In the genomic region with DNA sequence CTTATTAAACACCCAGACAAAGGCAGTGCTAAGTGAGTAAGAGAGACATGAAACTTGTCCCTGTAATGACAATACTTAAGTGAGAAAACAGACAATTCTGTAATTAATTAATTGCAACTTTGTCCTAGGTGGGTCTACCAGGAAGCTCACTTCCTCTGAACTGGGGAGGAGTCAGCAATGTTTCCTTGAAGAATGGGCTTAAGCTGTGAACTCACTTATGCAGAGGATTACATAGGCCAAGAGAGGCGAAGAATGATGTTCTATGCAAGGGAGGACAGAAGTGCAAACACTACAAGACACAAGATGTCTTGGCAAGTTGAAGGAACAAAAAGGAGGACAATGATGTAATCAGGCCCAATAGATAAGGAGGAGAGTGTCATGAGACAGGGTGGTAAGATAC, we compare ENCODE assay signal across 26 cellular contexts.
DNase-seq lines count a peak whose midpoint lies in the region; ATAC-seq and TF ChIP-seq lines count a peak whose summit lies in the region.
"Had no signal": no experiment of that assay in that cellular context is flagged by ENCODE, and none has a peak within 500 bp of the region (broad histone marks: within the 10 kb centered on the region; RNA-seq: fewer than 3 reads in every experiment).

No MANE protein-coding gene starts in this region.

- peaks cover 8% of the 10 kb centered on the region for H3K36me3 Mint-ChIP-seq in osteocyte (ENCODE audit: unreplicated experiment)
- H3K36me3 Mint-ChIP-seq in CD4-positive, alpha-beta memory T cell: no peaks in the 10 kb centered on the region
- H3K36me3 Mint-ChIP-seq: CD14-positive monocyte had no signal

- ATAC-seq in Right ventricle myocardium superior (ENCODE audit: poor library complexity) (peak; percentile 51), left cardiac atrium (no peak), psoas muscle (no peak)
- ATAC-seq: PC-3 had no signal

- H3K4me1 ChIP-seq in psoas muscle: no peaks in the 10 kb centered on the region
- peaks cover 15% of the 10 kb centered on the region for H3K4me1 ChIP-seq in HAP-1
- H3K4me1 ChIP-seq in CD4-positive, alpha-beta memory T cell (ENCODE audit: insufficient read depth, low read length): no peaks in the 10 kb centered on the region
- H3K4me1 ChIP-seq: BE2C, SJSA1 had no signal

- no peaks in the 10 kb centered on the region for H3K27me3 ChIP-seq in psoas muscle (ENCODE audit: insufficient read depth in 3 of 3, low read length in 2 of 3)
- no peaks in the 10 kb centered on the region; the same call in 1 of the 2 replicates for H3K27me3 ChIP-seq in HAP-1 (ENCODE audit: low read depth)
- no peaks in the 10 kb centered on the region for H3K27me3 ChIP-seq in CD4-positive, alpha-beta memory T cell (ENCODE audit: insufficient read depth, low read length)
- H3K27me3 ChIP-seq: BE2C, MG63, SJSA1 had no signal

- intact Hi-C loops in Right ventricle myocardium superior (cut with DNase I): no loop called here
- intact Hi-C loops in left cardiac atrium (cut with DNase I): no loop called here
- intact Hi-C loops in psoas muscle (cut with DNase I): no loop called here
- intact Hi-C loops in CD4-positive, alpha-beta memory T cell (cut with micrococcal nuclease): no loop called here

- peak overlapping the region; percentile 64 for H3K27ac Mint-ChIP-seq in osteocyte (ENCODE audit: unreplicated experiment)
- no peak overlapping the region for H3K27ac Mint-ChIP-seq in CD4-positive, alpha-beta memory T cell
- H3K27ac Mint-ChIP-seq: CD14-positive monocyte had no signal

- in situ Hi-C loops in HAP-1 (cut with MboI; ENCODE audit: low sequenced_read_pairs): no loop called here

- POLR2A ChIA-PET in CD4-positive, alpha-beta memory T cell (lab: Charles Lee; ENCODE audit: partially characterized antibody): no interaction called here

- no peak for DNase-seq in Right ventricle myocardium superior
- DNase-seq in left cardiac atrium: no peak
- peak; percentile 46 for DNase-seq in kidney tubule cell (ENCODE audit: low spot score)
- no peak for DNase-seq in osteocyte (ENCODE audit: extremely low spot score, unreplicated experiment)
- no peak for DNase-seq in psoas muscle
- no peak for DNase-seq in NCI-H82 treated with DMSO at 0.1 percent for 48 hours (lab: John Stamatoyannopoulos, UW; ENCODE audit: unreplicated experiment)
- no peak for DNase-seq in HAP-1 (ENCODE audit: low spot score in 2 of 2)
- DNase-seq in CD4-positive, alpha-beta memory T cell: no peak
- DNase-seq: 8988T; ACHN; BE2C; Calu3; DND-41; KBM-7; MG63; NCI-H1105 treated with DMSO at 0.1 percent for 48 hours; NCI-H146; NCI-H1930; NCI-H2107; NCI-H446; NCI-H524 treated with DMSO at 0.1 percent for 48 hours; NCI-H774; NK-92 treated with Interleukin-12 subunit alpha and Interleukin-12 subunit beta, amount 100 ng/mL, for 24 hours; PC-3 had no signal

- WGBS in psoas muscle, 3 donors: 74 to 82% (median 79%) methylated on average over 1 of the region's 1 CpG

- H3K9me3 Mint-ChIP-seq in osteocyte (ENCODE audit: unreplicated experiment): peaks cover 22% of the 10 kb centered on the region
- peaks cover 0 to 4% (median 0%) of the 10 kb centered on the region in 8 donors for H3K9me3 Mint-ChIP-seq in CD4-positive, alpha-beta memory T cell

- no peak overlapping the region for H3K27ac ChIP-seq in psoas muscle
- H3K27ac ChIP-seq in CD4-positive, alpha-beta memory T cell (ENCODE audit: low read depth, low read length): no peak overlapping the region
- H3K27ac ChIP-seq: SJSA1 had no signal

- H3K4me3 ChIP-seq in psoas muscle: no peak overlapping the region
- no peak overlapping the region for H3K4me3 ChIP-seq in HAP-1
- no peak overlapping the region for H3K4me3 ChIP-seq in CD4-positive, alpha-beta memory T cell (ENCODE audit: low read length in 2 of 2)
- H3K4me3 ChIP-seq: MG63, SJSA1 had no signal

- no peaks in the 10 kb centered on the region for H3K27me3 Mint-ChIP-seq in osteocyte (ENCODE audit: unreplicated experiment)
- peaks cover 0 to 2% of the 10 kb centered on the region in 2 donors for H3K27me3 Mint-ChIP-seq in CD4-positive, alpha-beta memory T cell

- no peak overlapping the region for H3K4me3 Mint-ChIP-seq in osteocyte (ENCODE audit: unreplicated experiment)
- no peak overlapping the region for H3K4me3 Mint-ChIP-seq in CD4-positive, alpha-beta memory T cell
- H3K4me3 Mint-ChIP-seq: CD14-positive monocyte had no signal

- TF ChIP-seq CTCF in osteocyte (IDR thresholded peaks at IDR 0.05): no peak
- no peak for TF ChIP-seq CTCF in psoas muscle (IDR thresholded peaks at IDR 0.05)

- CTCF ChIA-PET in CD4-positive, alpha-beta memory T cell (lab: Charles Lee; ENCODE audit: partially characterized antibody): no interaction called here

- H3K4me1 Mint-ChIP-seq in osteocyte (ENCODE audit: unreplicated experiment): peaks cover 60% of the 10 kb centered on the region
- H3K4me1 Mint-ChIP-seq in CD4-positive, alpha-beta memory T cell: no peaks in the 10 kb centered on the region
- H3K4me1 Mint-ChIP-seq: CD14-positive monocyte had no signal

- H3K9me3 ChIP-seq in psoas muscle (no peaks in the 10 kb centered on the region), HAP-1 (no peaks in the 10 kb centered on the region)
- no peaks in the 10 kb centered on the region for H3K9me3 ChIP-seq in CD4-positive, alpha-beta memory T cell (ENCODE audit: control insufficient read depth in 1 of 2, low read length in 2 of 2)
- H3K9me3 ChIP-seq: BE2C, MG63, SJSA1 had no signal

- H3K36me3 ChIP-seq in psoas muscle (ENCODE audit: insufficient read depth in 1 of 2, low read depth in 1 of 2) (no peaks in the 10 kb centered on the region), HAP-1 (replicated peaks) (no peaks in the 10 kb centered on the region)
- no peaks in the 10 kb centered on the region for H3K36me3 ChIP-seq in CD4-positive, alpha-beta memory T cell (ENCODE audit: insufficient read depth, low read length)
- H3K36me3 ChIP-seq: BE2C, MG63, SJSA1 had no signal
